In the genomic region with DNA sequence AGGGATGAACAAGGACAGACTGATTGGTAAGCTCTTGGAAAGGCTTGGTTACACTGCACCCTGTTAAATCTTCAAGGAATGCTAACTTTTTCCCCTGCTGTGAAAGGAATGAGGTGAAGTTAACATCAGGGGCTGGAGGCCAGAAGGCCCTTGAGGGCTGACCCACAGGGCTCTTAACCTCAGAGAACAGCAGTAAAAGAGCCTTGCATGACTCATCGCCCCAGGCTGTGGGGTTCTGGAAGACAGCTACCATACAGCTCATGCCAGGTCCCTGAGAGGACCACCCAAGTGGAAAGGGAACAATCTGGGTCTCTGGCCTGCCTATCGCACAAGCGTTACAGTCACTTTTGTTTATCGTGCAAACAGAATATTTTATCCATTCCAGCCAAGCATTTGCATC, we compare ENCODE assay signal across 33 cellular contexts. TPM values are rescaled to one million over a fixed set of nuclear protein-coding genes. Genes with fewer than 3 reads are reported as not detected.
A peak's percentile ranks its signal among the peaks of the same experiment; 100 is the strongest.
DNase-seq lines count a peak whose midpoint lies in the region; ATAC-seq and TF ChIP-seq lines count a peak whose summit lies in the region.
"Had no signal": no experiment of that assay in that cellular context is flagged by ENCODE, and none has a peak within 500 bp of the region (broad histone marks: within the 10 kb centered on the region; RNA-seq: fewer than 3 reads in every experiment).

No MANE protein-coding gene starts in this region.

- DNase-seq in ELR (ENCODE audit: low read depth) = peak; percentile 14
- peak; percentile 22 for DNase-seq in RPMI7951 (ENCODE audit: low read depth)
- DNase-seq in endodermal cell = peak; percentile 83
- peak; percentile 81 to 85 for DNase-seq in trophoblast cell
- DNase-seq in MV-4-11 (lab: John Stamatoyannopoulos, UW) = no peak
- DNase-seq in OCI-LY7 (ENCODE audit: low spot score) = no peak
- DNase-seq in SW480 (ENCODE audit: low spot score) = no peak
- DNase-seq: activated CD4-positive, alpha-beta T cell treated with anti-CD3 and anti-CD28 coated beads for 1 hour; activated CD8-positive, alpha-beta T cell treated with anti-CD3 and anti-CD28 coated beads, Interleukin-2, amount 10 ng/mL, durations not matched to agents 7 days and 5 days; activated effector memory CD4-positive, alpha-beta T cell treated with anti-CD3 and anti-CD28 coated beads, Interleukin-2, amount 50 U/mL, for 16 hours; activated naive CD8-positive, alpha-beta T cell treated with anti-CD3 and anti-CD28 coated beads for 36 hours; activated T-cell treated with anti-CD3 and anti-CD28 coated beads for 4 hours; central memory CD4-positive, alpha-beta T cell; COR-L47; DMS79 treated with DMSO at 0.1 percent for 48 hours; esophagus squamous epithelium; HFFc6; left ventricle myocardium superior; midbrain; NCI-H146; NCI-H2107; SHP77 had no signal

- H3K9me2 ChIP-seq in OCI-LY7 (ENCODE audit: insufficient read depth, low read length) = no peaks in the 10 kb centered on the region

- H3K4ac ChIP-seq in trophoblast cell (ENCODE audit: low read depth, low read length) = no peak overlapping the region

- TF ChIP-seq CTCF in endodermal cell (conservative IDR thresholded peaks at IDR 0.05) = no peak
- TF ChIP-seq CTCF in OCI-LY7 (conservative IDR thresholded peaks at IDR 0.05; ENCODE audit: low read length) = no peak

- H3K4me1 ChIP-seq in endodermal cell (ENCODE audit: control insufficient read depth, insufficient read depth, low read length) (no peaks in the 10 kb centered on the region), trophoblast cell (ENCODE audit: control insufficient read depth in 1 of 2, insufficient read depth in 2 of 2, low read length in 2 of 2) (no peaks in the 10 kb centered on the region), OCI-LY7 (ENCODE audit: insufficient read depth, low read length, poor library complexity, severe bottlenecking) (no peaks in the 10 kb centered on the region)
- H3K4me1 ChIP-seq: esophagus squamous epithelium, tibial nerve had no signal

- ATAC-seq in HG02610 (IDR thresholded peaks at IDR 0.05; ENCODE audit: unreplicated experiment) = no peak
- ATAC-seq: activated CD8-positive, alpha-beta T cell treated with anti-CD3 and anti-CD28 coated beads, Interleukin-2, amount 10 ng/mL, durations not matched to agents 7 days and 5 days; left ventricle myocardium superior; natural killer cell treated with Interleukin-12 subunit alpha and Interleukin-12 subunit beta and Interleukin-15 and Interleukin-18, amount 100 ng/mL, for 72 hours had no signal

- no peak overlapping the region for H2AK5ac ChIP-seq in trophoblast cell (ENCODE audit: low read length)

- H3K4me3 Mint-ChIP-seq in endodermal cell = no peak overlapping the region
- H3K4me3 Mint-ChIP-seq: activated CD8-positive, alpha-beta T cell treated with anti-CD3 and anti-CD28 coated beads, Interleukin-2, amount 10 ng/mL, durations not matched to agents 7 days and 5 days; activated naive CD8-positive, alpha-beta T cell treated with anti-CD3 and anti-CD28 coated beads for 36 hours; dendritic cell treated with granulocyte-macrophage colony-stimulating factor and Interleukin-4, amounts not matched to agents 40 ng/mL and 50 ng/mL, for 4 days; HFFc6; natural killer cell treated with Interleukin-12 subunit alpha and Interleukin-12 subunit beta and Interleukin-15 and Interleukin-18, amount 100 ng/mL, for 72 hours had no signal

- no peak overlapping the region for H4K12ac ChIP-seq in trophoblast cell (ENCODE audit: low read depth, low read length)

- BruUV-seq in OCI-LY7 (replicated peaks; lab: Mats Ljungman, UMichigan) = no TSS peak

- no peak overlapping the region for H3K9ac ChIP-seq in endodermal cell (ENCODE audit: extremely low read depth, low read length, poor library complexity, severe bottlenecking)
- no peak overlapping the region for H3K9ac ChIP-seq in trophoblast cell (ENCODE audit: low read length)
- H3K9ac ChIP-seq: KMS-11 had no signal

- intact Hi-C loops in OCI-LY7 (cut with micrococcal nuclease; ENCODE audit: unreplicated experiment) = no loop called here

- H3K4me3 ChIP-seq in endodermal cell (ENCODE audit: low read length) (no peak overlapping the region), trophoblast cell (ENCODE audit: low read depth, low read length) (no peak overlapping the region), OCI-LY7 (ENCODE audit: low read depth, low read length, poor library complexity, severe bottlenecking) (no peak overlapping the region)
- H3K4me3 ChIP-seq: esophagus squamous epithelium, skin epidermis, tibial nerve had no signal

- no peak overlapping the region for H4K8ac ChIP-seq in trophoblast cell (ENCODE audit: low read depth, low read length)

- peaks cover 12% of the 10 kb centered on the region for H3K4me1 Mint-ChIP-seq in endodermal cell
- H3K4me1 Mint-ChIP-seq: activated naive CD8-positive, alpha-beta T cell treated with anti-CD3 and anti-CD28 coated beads for 36 hours had no signal

- H3K27me3 ChIP-seq in endodermal cell (ENCODE audit: control insufficient read depth, insufficient read depth, low read length, poor library complexity, severe bottlenecking) (no peaks in the 10 kb centered on the region), trophoblast cell (ENCODE audit: insufficient read depth, low read length) (no peaks in the 10 kb centered on the region)
- H3K27me3 ChIP-seq: esophagus squamous epithelium, tibial nerve had no signal

- H3K9me3 Mint-ChIP-seq in endodermal cell = peaks cover 38% of the 10 kb centered on the region

- H2BK12ac ChIP-seq in trophoblast cell (ENCODE audit: low read length) = no peak overlapping the region

- no peak overlapping the region for H2BK120ac ChIP-seq in trophoblast cell (ENCODE audit: insufficient read depth, low read length, poor library complexity)

- no peak overlapping the region for H2BK5ac ChIP-seq in trophoblast cell (ENCODE audit: low read depth, low read length, poor library complexity)

- H3K18ac ChIP-seq in trophoblast cell (ENCODE audit: low read length) = no peak overlapping the region

- H3K27ac Mint-ChIP-seq in endodermal cell = no peak overlapping the region
- H3K27ac Mint-ChIP-seq: activated CD8-positive, alpha-beta T cell treated with anti-CD3 and anti-CD28 coated beads, Interleukin-2, amount 10 ng/mL, durations not matched to agents 7 days and 5 days; activated naive CD8-positive, alpha-beta T cell treated with anti-CD3 and anti-CD28 coated beads for 36 hours; dendritic cell treated with granulocyte-macrophage colony-stimulating factor and Interleukin-4, amounts not matched to agents 40 ng/mL and 50 ng/mL, for 4 days; HFFc6; natural killer cell treated with Interleukin-12 subunit alpha and Interleukin-12 subunit beta and Interleukin-15 and Interleukin-18, amount 100 ng/mL, for 72 hours had no signal

- no peak overlapping the region for H3K23ac ChIP-seq in trophoblast cell (ENCODE audit: low read length)

- no peak overlapping the region for H4K91ac ChIP-seq in trophoblast cell (ENCODE audit: low read depth, low read length)

- H3K36me3 ChIP-seq in endodermal cell (ENCODE audit: control insufficient read depth, insufficient read depth, low read length) = no peaks in the 10 kb centered on the region
- H3K36me3 ChIP-seq in trophoblast cell (ENCODE audit: control insufficient read depth in 1 of 2, insufficient read depth in 2 of 2, low read length in 2 of 2) = no peaks in the 10 kb centered on the region
- no peaks in the 10 kb centered on the region for H3K36me3 ChIP-seq in OCI-LY7 (ENCODE audit: insufficient read depth, low read length)
- H3K36me3 ChIP-seq: esophagus squamous epithelium, tibial nerve had no signal

- H3K36me3 Mint-ChIP-seq in endodermal cell (ENCODE audit: low read depth) = no peaks in the 10 kb centered on the region
- H3K36me3 Mint-ChIP-seq: activated naive CD8-positive, alpha-beta T cell treated with anti-CD3 and anti-CD28 coated beads for 36 hours had no signal

- POLR2A ChIA-PET in OCI-LY7 (lab: Charles Lee) = interaction anchor here (0.9 kb wide), 1 partner anchor 14 kb away, joined by 3 read pairs; no protein-coding TSS in a partner anchor

- no peak overlapping the region for H2AFZ ChIP-seq in trophoblast cell (ENCODE audit: insufficient read depth, low read length, poor library complexity)
- H2AFZ ChIP-seq in OCI-LY7 (ENCODE audit: low read length) = no peak overlapping the region

- no peak overlapping the region for H3K14ac ChIP-seq in trophoblast cell (ENCODE audit: low read length)

- H3K27ac ChIP-seq in endodermal cell (ENCODE audit: low read depth, low read length) = no peak overlapping the region
- H3K27ac ChIP-seq in trophoblast cell (ENCODE audit: low read depth, low read length) = no peak overlapping the region
- no peak overlapping the region for H3K27ac ChIP-seq in OCI-LY7 (ENCODE audit: low read depth, low read length, poor library complexity, severe bottlenecking)
- H3K27ac ChIP-seq: esophagus squamous epithelium, KMS-11, skin epidermis, tibial nerve had no signal

- H3K79me2 ChIP-seq in trophoblast cell (ENCODE audit: control insufficient read depth, insufficient read depth, low read length, poor library complexity) (no peaks in the 10 kb centered on the region), OCI-LY7 (ENCODE audit: insufficient read depth, low read depth, low read length) (no peaks in the 10 kb centered on the region)

- no peaks in the 10 kb centered on the region for H4K20me1 ChIP-seq in OCI-LY7 (ENCODE audit: insufficient read depth, low read length)

- 56 to 90% methylated on average over 1 to 4 of the region's 4 CpGs for WGBS in endodermal cell (ENCODE audit: insufficient coverage in 1 of 2, insufficient read length in 1 of 2), 2 experiments
- no CpG with 5 or more reads among the region's 4 CpGs for WGBS in trophoblast cell (ENCODE audit: extremely low coverage, insufficient coverage, insufficient read length)

- H3K4me2 ChIP-seq in trophoblast cell (ENCODE audit: low read length) = no peak overlapping the region
- H3K4me2 ChIP-seq in OCI-LY7 (ENCODE audit: low read length) = no peak overlapping the region
- H3K4me2 ChIP-seq: KMS-11 had no signal

- CTCF ChIA-PET in OCI-LY7 (lab: Charles Lee; ENCODE audit: unreplicated experiment) = no interaction called here

- peaks cover 38% of the 10 kb centered on the region for H3K9me3 ChIP-seq in endodermal cell (ENCODE audit: control insufficient read depth, low read length)
- H3K9me3 ChIP-seq in trophoblast cell (ENCODE audit: insufficient read depth, low read depth, low read length) = peaks cover 5% of the 10 kb centered on the region
- H3K9me3 ChIP-seq in OCI-LY7 (ENCODE audit: low read length) = peaks cover 3% of the 10 kb centered on the region; the same call in 1 of the 2 replicates

- no peaks in the 10 kb centered on the region for H3K27me3 Mint-ChIP-seq in endodermal cell (ENCODE audit: insufficient read depth)
- H3K27me3 Mint-ChIP-seq: activated naive CD8-positive, alpha-beta T cell treated with anti-CD3 and anti-CD28 coated beads for 36 hours; dendritic cell treated with granulocyte-macrophage colony-stimulating factor and Interleukin-4, amounts not matched to agents 40 ng/mL and 50 ng/mL, for 4 days; natural killer cell treated with Interleukin-12 subunit alpha and Interleukin-12 subunit beta and Interleukin-15 and Interleukin-18, amount 100 ng/mL, for 72 hours had no signal

- H3K79me1 ChIP-seq in trophoblast cell (ENCODE audit: low read length) = no peaks in the 10 kb centered on the region

RNA-seq across cellular contexts. Expression of a gene that starts 54.4 kb away (rescaled TPM):
- total RNA-seq in RPMI7951 (2014; rRNA removed; shearing (Covaris generic)) = 0.29 TPM in 1 of 2 replicates, not detected in the other
- total RNA-seq in endodermal cell = under 1 TPM in 1 of 2 donors, not detected in 1; 0.24 TPM
- not detected for polyA plus RNA-seq in endodermal cell (2013, experiment 1 of 2)
- polyA plus RNA-seq in endodermal cell (2013, experiment 2 of 2) = not detected
- polyA plus RNA-seq in trophoblast cell (2013) = 0.38 and 0.51 TPM in 2 replicates
- not detected in 2 replicates for total RNA-seq in OCI-LY7 (2014; rRNA removed; shearing (Covaris generic))
- not detected in 2 replicates for total RNA-seq in OCI-LY7 (2022)
- total RNA-seq: activated CD8-positive, alpha-beta T cell treated with anti-CD3 and anti-CD28 coated beads, Interleukin-2, amount 10 ng/mL, durations not matched to agents 7 days and 5 days; activated naive CD8-positive, alpha-beta T cell treated with anti-CD3 and anti-CD28 coated beads for 36 hours; astrocyte; frontal cortex; HFFc6; left ventricle myocardium superior; natural killer cell treated with Interleukin-12 subunit alpha and Interleukin-12 subunit beta and Interleukin-15 and Interleukin-18, amount 100 ng/mL, for 72 hours; NCI-H460; osteocyte; tibial nerve had no signal
- polyA plus RNA-seq: BJ had no signal

Comparison
In these comparisons a context has a peak if more than half of its experiments do, and no peak if none do; other contexts are left out.
1. DNase-seq: peak in ELR (single experiment), RPMI7951 (single experiment), endodermal cell (single experiment) and trophoblast cell (2 of 2); none in MV-4-11 (single experiment), OCI-LY7 (single experiment) and SW480 (single experiment).